ENCODE assay signal across 34 cellular contexts in the genomic region with DNA sequence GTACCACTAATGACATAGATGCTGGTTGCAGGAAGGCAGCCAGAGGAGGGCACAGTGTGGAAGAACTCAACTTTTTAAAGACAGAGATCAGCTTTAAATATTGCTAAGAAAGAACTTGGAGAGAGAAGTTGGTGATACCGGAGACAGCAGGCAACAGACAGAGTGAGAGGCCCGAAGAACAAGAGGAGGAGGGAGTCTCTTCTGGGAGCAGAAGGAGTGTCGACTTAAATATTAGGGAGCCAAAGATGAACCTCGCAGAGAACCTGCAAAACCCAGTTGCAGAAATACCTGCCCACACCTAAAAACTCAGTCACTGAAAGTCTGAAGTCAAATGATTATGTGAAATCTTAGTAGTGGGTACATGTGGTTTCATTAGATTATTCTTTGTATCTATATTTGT. TPM values are rescaled to one million over a fixed set of nuclear protein-coding genes. Genes with fewer than 3 reads are reported as not detected.
"Had no signal": no experiment of that assay in that cellular context is flagged by ENCODE, and none has a peak within 500 bp of the region (broad histone marks: within the 10 kb centered on the region; RNA-seq: fewer than 3 reads in every experiment).

No MANE protein-coding gene starts in this region.

- H3K27me3 ChIP-seq: cardiac muscle cell had no signal

- H3K9me3 ChIP-seq: ascending aorta had no signal

- H3K36me3 ChIP-seq: ascending aorta, cardiac muscle cell had no signal

- H3K4me3 ChIP-seq: ascending aorta, cardiac muscle cell had no signal

- H3K4me3 Mint-ChIP-seq: activated B cell treated with CpG ODN at 0.5 μM for 24 hours; activated CD4-positive, alpha-beta memory T cell treated with anti-CD3 and anti-CD28 coated beads for 36 hours; activated CD4-positive, alpha-beta T cell treated with anti-CD3 and anti-CD28 coated beads, Interleukin-2, amount 10 ng/mL, durations not matched to agents 24 days and 14 days; activated CD8-positive, alpha-beta T cell treated with anti-CD3 and anti-CD28 coated beads for 36 hours; activated naive CD4-positive, alpha-beta T cell treated with anti-CD3 and anti-CD28 coated beads for 36 hours; activated naive CD8-positive, alpha-beta T cell; activated naive CD8-positive, alpha-beta T cell treated with anti-CD3 and anti-CD28 coated beads, Interleukin-2, amount 10 ng/mL, durations not matched to agents 7 days and 5 days; activated naive CD8-positive, alpha-beta T cell treated with anti-CD3 and anti-CD28 coated beads, Interleukin-2, amount 50 U/mL, for 24 hours; T-helper 2 cell treated with Interferon-gamma antibody and Interleukin-4, amounts not matched to agents 5 μg/mL and 100 μg/mL, for 36 hours had no signal

- H3K36me3 Mint-ChIP-seq: activated naive CD8-positive, alpha-beta T cell treated with anti-CD3 and anti-CD28 coated beads, Interleukin-2, amount 10 ng/mL, durations not matched to agents 7 days and 5 days had no signal

- H3K27ac Mint-ChIP-seq: activated B cell treated with CpG ODN at 0.5 μM for 24 hours; activated CD8-positive, alpha-beta T cell treated with anti-CD3 and anti-CD28 coated beads for 36 hours; activated naive CD4-positive, alpha-beta T cell treated with anti-CD3 and anti-CD28 coated beads for 36 hours; activated naive CD8-positive, alpha-beta T cell; activated naive CD8-positive, alpha-beta T cell treated with anti-CD3 and anti-CD28 coated beads, Interleukin-2, amount 10 ng/mL, durations not matched to agents 7 days and 5 days; activated T-helper 1 cell treated with anti-CD3 and anti-CD28 coated beads, Interleukin-12 subunit alpha, Interleukin-12 subunit beta, Interleukin-2, Interleukin-4 antibody, amounts not matched to agents 30 ng/mL and 10 ng/mL and 1 ng/mL, durations not matched to agents 14 hours and 24 hours and 36 hours; activated T-helper 2 cell treated with anti-CD3 and anti-CD28 coated beads, Interferon-gamma antibody, Interleukin-2, Interleukin-4, amounts not matched to agents 10 μg/mL and 5 μg/mL and 100 μg/mL, durations not matched to agents 14 hours and 24 hours and 36 hours; brain; T-helper 2 cell treated with Interferon-gamma antibody and Interleukin-4, amounts not matched to agents 5 μg/mL and 100 μg/mL, for 36 hours had no signal

- DNase-seq: activated B cell treated with CpG ODN at 0.5 μM for 24 hours; activated CD4-positive, alpha-beta T cell treated with anti-CD3 and anti-CD28 coated beads for 4 hours; activated CD4-positive, alpha-beta T cell treated with anti-CD3 and anti-CD28 coated beads, Interleukin-2, amount 10 ng/mL, durations not matched to agents 24 days and 14 days; activated CD4-positive, alpha-beta T cell treated with anti-CD3 and anti-CD28 coated beads, Interleukin-2, amount 50 U/mL, for 1 hour; activated CD4-positive, alpha-beta T cell treated with anti-CD3 and anti-CD28 coated beads, Interleukin-2, amount 50 U/mL, for 4 hours; activated CD4-positive, CD25-positive, alpha-beta regulatory T cell treated with anti-CD3 and anti-CD28 coated beads, Interleukin-2, amount 50 U/mL, for 72 hours; activated CD8-positive, alpha-beta memory T cell treated with anti-CD3 and anti-CD28 coated beads, Interleukin-2, amount 50 U/mL, for 4 hours; activated effector memory CD4-positive, alpha-beta T cell treated with Interleukin-2 at 50 U/mL for 16 hours; activated gamma-delta T cell; activated naive CD4-positive, alpha-beta T cell treated with anti-CD3 and anti-CD28 coated beads, Interleukin-2, amount 50 U/mL, for 16 hours; activated naive CD8-positive, alpha-beta T cell treated with anti-CD3 and anti-CD28 coated beads, Interleukin-2, amount 10 ng/mL, durations not matched to agents 7 days and 5 days; activated naive CD8-positive, alpha-beta T cell treated with anti-CD3 and anti-CD28 coated beads, Interleukin-2, amount 50 U/mL, for 24 hours; activated T-cell treated with anti-CD3 and anti-CD28 coated beads for 4 hours; activated T-cell treated with anti-CD3 and anti-CD28 coated beads, Interleukin-2, amount 50 U/mL, for 1 hour; amygdala; anterior cingulate cortex; SW 1271; T-helper 2 cell; T-helper 9 cell had no signal

- H3K9me3 Mint-ChIP-seq: activated CD4-positive, alpha-beta T cell treated with anti-CD3 and anti-CD28 coated beads, Interleukin-2, amount 10 ng/mL, durations not matched to agents 24 days and 14 days; T-helper 2 cell treated with Interferon-gamma antibody and Interleukin-4, amounts not matched to agents 5 μg/mL and 100 μg/mL, for 36 hours had no signal

- H3K27ac ChIP-seq: ascending aorta, cardiac muscle cell, VCaP had no signal

RNA-seq across cellular contexts. Expression of gene WDR86, which starts 3.4 kb away (rescaled TPM):
- total RNA-seq: activated CD4-positive, alpha-beta T cell treated with anti-CD3 and anti-CD28 coated beads, Interleukin-2, amount 10 ng/mL, durations not matched to agents 24 days and 14 days; activated CD8-positive, alpha-beta memory T cell treated with anti-CD3 and anti-CD28 coated beads for 36 hours; activated naive CD4-positive, alpha-beta T cell treated with anti-CD3 and anti-CD28 coated beads for 36 hours; activated T-helper 1 cell treated with anti-CD3 and anti-CD28 coated beads, Interleukin-12 subunit alpha, Interleukin-12 subunit beta, Interleukin-2, Interleukin-4 antibody, amounts not matched to agents 30 ng/mL and 10 ng/mL and 1 ng/mL, durations not matched to agents 14 hours and 24 hours and 36 hours; activated T-helper 2 cell treated with anti-CD3 and anti-CD28 coated beads, Interferon-gamma antibody, Interleukin-2, Interleukin-4, amounts not matched to agents 10 μg/mL and 5 μg/mL and 100 μg/mL, durations not matched to agents 14 hours and 24 hours and 36 hours; T-helper 1 cell treated with Interleukin-12 subunit alpha and Interleukin-12 subunit beta and Interleukin-4 antibody, amounts not matched to agents 30 ng/mL and 1 ng/mL, for 36 hours had no signal

RNA-seq across cellular contexts. Expression of gene CRYGN, which starts 26.7 kb away (rescaled TPM):
- total RNA-seq: activated B cell treated with CpG ODN at 0.5 μM for 24 hours; activated CD4-positive, alpha-beta T cell treated with anti-CD3 and anti-CD28 coated beads, Interleukin-2, amount 10 ng/mL, durations not matched to agents 24 days and 14 days; activated CD8-positive, alpha-beta memory T cell treated with anti-CD3 and anti-CD28 coated beads for 36 hours; activated naive CD4-positive, alpha-beta T cell treated with anti-CD3 and anti-CD28 coated beads for 36 hours; activated T-helper 1 cell treated with anti-CD3 and anti-CD28 coated beads, Interleukin-12 subunit alpha, Interleukin-12 subunit beta, Interleukin-2, Interleukin-4 antibody, amounts not matched to agents 30 ng/mL and 10 ng/mL and 1 ng/mL, durations not matched to agents 14 hours and 24 hours and 36 hours; activated T-helper 2 cell treated with anti-CD3 and anti-CD28 coated beads, Interferon-gamma antibody, Interleukin-2, Interleukin-4, amounts not matched to agents 10 μg/mL and 5 μg/mL and 100 μg/mL, durations not matched to agents 14 hours and 24 hours and 36 hours; ascending aorta; bronchial epithelial cell; cerebellum; T-helper 1 cell treated with Interleukin-12 subunit alpha and Interleukin-12 subunit beta and Interleukin-4 antibody, amounts not matched to agents 30 ng/mL and 1 ng/mL, for 36 hours had no signal
